ENCODE assay signal across 7 cellular contexts in the genomic region with DNA sequence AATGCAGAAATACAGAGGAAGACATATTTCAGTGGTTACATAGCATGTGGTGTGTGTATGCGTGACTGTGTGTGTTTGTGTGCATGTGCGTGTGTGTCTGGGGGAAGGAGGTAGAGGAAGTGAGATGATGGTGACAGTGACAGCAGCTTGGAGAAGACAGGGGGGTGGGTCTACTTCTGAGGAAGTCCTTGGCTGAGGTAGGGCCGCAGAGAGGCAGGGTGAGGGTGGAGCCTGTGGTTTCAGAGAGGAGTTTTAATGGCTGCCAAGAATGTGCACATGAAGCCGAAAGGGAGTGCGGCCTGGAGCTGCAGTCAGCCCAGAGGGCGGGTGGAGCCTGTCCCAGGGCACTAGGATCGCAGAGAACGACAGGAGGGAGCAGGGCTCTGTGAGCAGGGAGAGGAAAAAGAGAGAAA. TPM values are rescaled to one million over a fixed set of nuclear protein-coding genes. Genes with fewer than 3 reads are reported as not detected.
A peak's percentile ranks its signal among the peaks of the same experiment; 100 is the strongest.
DNase-seq lines count a peak whose midpoint lies in the region; ATAC-seq and TF ChIP-seq lines count a peak whose summit lies in the region.

No MANE protein-coding gene starts in this region.

- ATAC-seq in GM18870 (IDR thresholded peaks at IDR 0.05; ENCODE audit: unreplicated experiment) (peak; percentile 85), HG02973 (IDR thresholded peaks at IDR 0.05; ENCODE audit: unreplicated experiment) (peak; percentile 97)

- peak overlapping the region in 1 of 2 donors; percentile 35 for H3K27ac ChIP-seq in prostate gland

- H3K4me1 ChIP-seq in prostate gland (replicated peaks): peaks cover 6% of the 10 kb centered on the region

- no peaks in the 10 kb centered on the region for H3K27me3 ChIP-seq in prostate gland (replicated peaks; ENCODE audit: insufficient read depth)

- no peak for TF ChIP-seq CTCF in prostate gland (IDR thresholded peaks at IDR 0.05)

- TF ChIP-seq POLR2A in prostate gland (IDR thresholded peaks at IDR 0.05): peak; percentile 31

- no peaks in the 10 kb centered on the region for H3K9me3 ChIP-seq in prostate gland

- no peak overlapping the region for H3K4me3 ChIP-seq in prostate gland

- 12% methylated on average over 8 of the region's 8 CpGs for WGBS in prostate gland

- DNase-seq in NOMO-1 treated with dmso at 0.1 percent for 144 hours (lab: John Stamatoyannopoulos, UW; ENCODE audit: unreplicated experiment): peak; percentile 100
- DNase-seq in activated CD8-positive, alpha-beta memory T cell treated with anti-CD3 and anti-CD28 coated beads, Interleukin-2, amount 50 U/mL, for 24 hours (ENCODE audit: extremely low read depth): peak; percentile 44
- DNase-seq in fibroblast of peridontal ligament (ENCODE audit: extremely low read depth): peak; percentile 77
- DNase-seq in prostate gland (ENCODE audit: low spot score): peak; percentile 73
- DNase-seq in NCI-H1092 (lab: John Stamatoyannopoulos, UW): no peak

- intact Hi-C loops in prostate gland (cut with DNase I): no loop called here

- no peaks in the 10 kb centered on the region for H3K36me3 ChIP-seq in prostate gland

RNA-seq across cellular contexts. Expression of gene RNF24, which starts 22.7 kb away (rescaled TPM):
- total RNA-seq in prostate gland: 10 to 100 TPM; 30.4 to 31.2 TPM
